In genomic region chr10:110137142-110137545, GRCh38 we compare ENCODE assay signal across 8 cellular contexts.
DNase-seq lines count a peak whose midpoint lies in the region; ATAC-seq and TF ChIP-seq lines count a peak whose summit lies in the region.

No MANE protein-coding gene starts in this region.

- H3K4me3 ChIP-seq in ascending aorta (no peak overlapping the region), left ventricle myocardium inferior (no peak overlapping the region), retinal pigment epithelial cell (ENCODE audit: low read length) (no peak overlapping the region)

- peaks cover 0 to 15% of the 10 kb centered on the region in 2 donors for H3K4me1 ChIP-seq in ascending aorta
- peaks cover 32% of the 10 kb centered on the region for H3K4me1 ChIP-seq in left ventricle myocardium inferior

- peaks cover 40% of the 10 kb centered on the region for H3K4me1 Mint-ChIP-seq in CD14-positive monocyte

- H3K27me3 Mint-ChIP-seq in CD14-positive monocyte (ENCODE audit: low read depth in 3 of 3) = no peaks in the 10 kb centered on the region

- H3K27me3 ChIP-seq in ascending aorta = no peaks in the 10 kb centered on the region
- no peaks in the 10 kb centered on the region for H3K27me3 ChIP-seq in left ventricle myocardium inferior (ENCODE audit: low read depth)

- DNase-seq in CD14-positive monocyte (ENCODE audit: low spot score) = no peak
- DNase-seq in NCI-H774 (lab: John Stamatoyannopoulos, UW) = peak; percentile 7
- no peak for DNase-seq in ascending aorta (ENCODE audit: low spot score in 2 of 2)
- no peak for DNase-seq in left ventricle myocardium inferior
- DNase-seq in retinal pigment epithelial cell (ENCODE audit: low read depth) = peak; percentile 22

- intact Hi-C loops in CD14-positive monocyte (cut with micrococcal nuclease) (loop anchor here (2.0 to 5.0 kb wide), 2 partner anchors 142 to 145 kb away; no protein-coding TSS in a partner anchor), ascending aorta (cut with DNase I) (loop anchor here (2.0 to 5.0 kb wide), 3 partner anchors 90 to 360 kb away; partner anchors contain the start of genes DUSP5 and SMNDC1), left ventricle myocardium inferior (cut with micrococcal nuclease) (loop anchor here (2.0 kb wide), 1 partner anchor 142 kb away; no protein-coding TSS in a partner anchor)

- H3K9me3 ChIP-seq in ascending aorta (no peaks in the 10 kb centered on the region), left ventricle myocardium inferior (replicated peaks) (no peaks in the 10 kb centered on the region)

- TF ChIP-seq CTCF in CD14-positive monocyte (IDR thresholded peaks at IDR 0.05) (peak; percentile 76), ascending aorta (IDR thresholded peaks at IDR 0.05) (peak; percentile 72 to 86 (median 78)), left ventricle myocardium inferior (IDR thresholded peaks at IDR 0.05; ENCODE audit: borderline replicate concordance) (peak; percentile 84), retinal pigment epithelial cell (conservative IDR thresholded peaks at IDR 0.05; ENCODE audit: low read depth, low read length) (peak; percentile 62)

- peak overlapping the region; percentile 38 to 53 for H3K27ac ChIP-seq in ascending aorta
- peak overlapping the region; percentile 61 for H3K27ac ChIP-seq in left ventricle myocardium inferior (replicated peaks)

- peak overlapping the region; percentile 44 to 76 for H3K4me3 Mint-ChIP-seq in CD14-positive monocyte

- H3K36me3 ChIP-seq in ascending aorta (peaks cover 13 to 15% of the 10 kb centered on the region in 2 donors), left ventricle myocardium inferior (peaks cover 41% of the 10 kb centered on the region)

- no peaks in the 10 kb centered on the region for H3K9me3 Mint-ChIP-seq in CD14-positive monocyte

- H3K27ac Mint-ChIP-seq in CD14-positive monocyte = peak overlapping the region; percentile 66 to 94 (median 84)

- ATAC-seq in GM18858 (IDR thresholded peaks at IDR 0.05; ENCODE audit: unreplicated experiment) (peak; percentile 44), HG03442 (IDR thresholded peaks at IDR 0.05; ENCODE audit: unreplicated experiment) (peak; percentile 56), GM21619 (IDR thresholded peaks at IDR 0.05; ENCODE audit: unreplicated experiment) (no peak)

- H3K36me3 Mint-ChIP-seq in CD14-positive monocyte = peaks cover 19 to 35% of the 10 kb centered on the region in 2 donors

Comparison
In these comparisons a context has a peak if more than half of its experiments do, and no peak if none do; other contexts are left out.
1. DNase-seq: peak in NCI-H774 (single experiment) and retinal pigment epithelial cell (single experiment); none in CD14-positive monocyte (single experiment), ascending aorta (0 of 2) and left ventricle myocardium inferior (single experiment).
2. Peak in every context shown above with its lines, with median percentiles within 50 percentile points of each other: CTCF ChIP-seq.